In genomic region chr7:70600993-70601392, GRCh38 we compare ENCODE assay signal across 7 cellular contexts.
"Had no signal": no experiment of that assay in that cellular context is flagged by ENCODE, and none has a peak within 500 bp of the region (broad histone marks: within the 10 kb centered on the region; RNA-seq: fewer than 3 reads in every experiment).

No MANE protein-coding gene starts in this region.

- H3K27ac ChIP-seq: GM23248 had no signal

- FAIRE-seq: HTR-8/SVneo had no signal

- H3K4me3 ChIP-seq: GM23248, HAP-1 had no signal

- ATAC-seq: HCT116 had no signal

- H3K36me3 ChIP-seq: HAP-1 had no signal

- H3K9ac ChIP-seq: GM23248 had no signal

- H2AFZ ChIP-seq: GM23248 had no signal

- H3K4me1 ChIP-seq: HAP-1 had no signal

- DNase-seq: GM23248, GOT3, H7, IMR-90 had no signal
